ENCODE assay signal across 31 cellular contexts in genomic region chr14:88992011-88992410, GRCh38.
"Had no signal": no experiment of that assay in that cellular context is flagged by ENCODE, and none has a peak within 500 bp of the region (broad histone marks: within the 10 kb centered on the region; RNA-seq: fewer than 3 reads in every experiment).

No MANE protein-coding gene starts in this region.

- ATAC-seq: activated CD8-positive, alpha-beta T cell treated with anti-CD3 and anti-CD28 coated beads for 36 hours; activated naive CD4-positive, alpha-beta T cell treated with anti-CD3 and anti-CD28 coated beads, Interleukin-2, amount 50 U/mL, for 72 hours; activated T-cell treated with anti-CD3 and anti-CD28 coated beads, Interleukin-2, amount 50 U/mL, for 4 hours; activated T-cell treated with anti-CD3 and anti-CD28 coated beads, Interleukin-2, amount 50 U/mL, for 72 hours; activated T-helper 17 cell treated with anti-CD3 and anti-CD28 coated beads, Interleukin-2, amount 50 U/mL, for 72 hours; body of pancreas had no signal

- H3K27ac ChIP-seq: adrenal gland, body of pancreas, brain microvascular endothelial cell, breast epithelium, VCaP had no signal

- H3K4me1 ChIP-seq: body of pancreas, breast epithelium had no signal

- DNase-seq: activated B cell treated with CpG ODN at 0.5 μM for 24 hours; activated CD4-positive, alpha-beta memory T cell treated with anti-CD3 and anti-CD28 coated beads for 36 hours; activated CD4-positive, alpha-beta T cell treated with anti-CD3 and anti-CD28 coated beads for 4 hours; activated CD4-positive, alpha-beta T cell treated with anti-CD3 and anti-CD28 coated beads, Interleukin-2, amount 10 ng/mL, durations not matched to agents 24 days and 14 days; activated CD4-positive, alpha-beta T cell treated with anti-CD3 and anti-CD28 coated beads, Interleukin-2, amount 50 U/mL, for 1 hour; activated CD4-positive, alpha-beta T cell treated with anti-CD3 and anti-CD28 coated beads, Interleukin-2, amount 50 U/mL, for 4 hours; activated CD4-positive, CD25-positive, alpha-beta regulatory T cell treated with anti-CD3 and anti-CD28 coated beads, Interleukin-2, amount 50 U/mL, for 72 hours; activated CD8-positive, alpha-beta memory T cell treated with anti-CD3 and anti-CD28 coated beads, Interleukin-2, amount 50 U/mL, for 4 hours; activated CD8-positive, alpha-beta T cell treated with anti-CD3 and anti-CD28 coated beads for 36 hours; activated effector memory CD4-positive, alpha-beta T cell treated with anti-CD3 and anti-CD28 coated beads, Interleukin-2, amount 50 U/mL, for 16 hours; activated gamma-delta T cell treated with Interleukin-2 at 50 U/mL for 16 hours; activated naive CD4-positive, alpha-beta T cell; activated naive CD4-positive, alpha-beta T cell treated with anti-CD3 and anti-CD28 coated beads for 36 hours; activated naive CD4-positive, alpha-beta T cell treated with anti-CD3 and anti-CD28 coated beads, Interleukin-2, amount 50 U/mL, for 16 hours; activated naive CD8-positive, alpha-beta T cell treated with anti-CD3 and anti-CD28 coated beads for 36 hours; activated T-cell treated with anti-CD3 and anti-CD28 coated beads for 4 hours; activated T-cell treated with anti-CD3 and anti-CD28 coated beads, Interleukin-2, amount 50 U/mL, for 1 hour; activated T-cell treated with anti-CD3 and anti-CD28 coated beads, Interleukin-2, amount 50 U/mL, for 4 hours; activated T-cell treated with anti-CD3 and anti-CD28 coated beads, Interleukin-2, amount 50 U/mL, for 72 hours; adrenal gland; amniotic stem cell; aorta; body of pancreas; brain microvascular endothelial cell; central memory CD4-positive, alpha-beta T cell; T-helper 2 cell; T-helper 9 cell had no signal

- H3K4me3 ChIP-seq: adrenal gland, body of pancreas, breast epithelium had no signal

- H3K9me3 ChIP-seq: adrenal gland, body of pancreas had no signal

- H3K27me3 ChIP-seq: adrenal gland, body of pancreas, brain microvascular endothelial cell, breast epithelium had no signal

- H3K36me3 ChIP-seq: adrenal gland, brain microvascular endothelial cell, breast epithelium had no signal
